ENCODE assay signal across 8 cellular contexts in genomic region chr1:220786057-220786336, GRCh38. TPM values are rescaled to one million over a fixed set of nuclear protein-coding genes. Genes with fewer than 3 reads are reported as not detected.
DNase-seq lines count a peak whose midpoint lies in the region; ATAC-seq and TF ChIP-seq lines count a peak whose summit lies in the region.

No MANE protein-coding gene starts in this region.

- H3K27me3 ChIP-seq in neutrophil = no peaks in the 10 kb centered on the region
- H3K27me3 ChIP-seq in naive thymus-derived CD4-positive, alpha-beta T cell (ENCODE audit: control insufficient read depth in 2 of 2, insufficient read depth in 2 of 2, low read length in 2 of 2) = peaks cover 0 to 3% of the 10 kb centered on the region in 2 donors

- H3K27ac Mint-ChIP-seq in endothelial cell (ENCODE audit: unreplicated experiment) = no peak overlapping the region
- H3K27ac Mint-ChIP-seq in naive thymus-derived CD4-positive, alpha-beta T cell = no peak overlapping the region
- H3K27ac Mint-ChIP-seq in activated CD8-positive, alpha-beta T cell treated with anti-CD3 and anti-CD28 coated beads, Interleukin-2, amount 10 ng/mL, durations not matched to agents 7 days and 5 days = no peak overlapping the region

- H3K36me3 Mint-ChIP-seq in endothelial cell (ENCODE audit: low read depth, unreplicated experiment) = no peaks in the 10 kb centered on the region
- H3K36me3 Mint-ChIP-seq in naive thymus-derived CD4-positive, alpha-beta T cell = no peaks in the 10 kb centered on the region
- H3K36me3 Mint-ChIP-seq in activated CD8-positive, alpha-beta T cell treated with anti-CD3 and anti-CD28 coated beads, Interleukin-2, amount 10 ng/mL, durations not matched to agents 7 days and 5 days (ENCODE audit: low read depth) = no peaks in the 10 kb centered on the region

- DNase-seq in endothelial cell (ENCODE audit: low spot score) (no peak), NCI-H748 treated with DMSO at 0.1 percent for 48 hours (lab: John Stamatoyannopoulos, UW) (no peak)
- no peak for DNase-seq in naive thymus-derived CD4-positive, alpha-beta T cell
- DNase-seq in activated CD8-positive, alpha-beta T cell treated with anti-CD3 and anti-CD28 coated beads, Interleukin-2, amount 10 ng/mL, durations not matched to agents 7 days and 5 days = no peak
- no peak for DNase-seq in activated naive CD4-positive, alpha-beta T cell treated with Interleukin-2 at 50 U/mL for 16 hours

- peak overlapping the region; percentile 83 for H3K27ac ChIP-seq in neutrophil
- H3K27ac ChIP-seq in naive thymus-derived CD4-positive, alpha-beta T cell (ENCODE audit: low read depth, low read length) = no peak overlapping the region

- H3K4me1 Mint-ChIP-seq in endothelial cell (ENCODE audit: unreplicated experiment) = no peaks in the 10 kb centered on the region
- peaks cover 0 to 6% (median 0%) of the 10 kb centered on the region in 7 donors for H3K4me1 Mint-ChIP-seq in naive thymus-derived CD4-positive, alpha-beta T cell
- peaks cover 1% of the 10 kb centered on the region for H3K4me1 Mint-ChIP-seq in activated CD8-positive, alpha-beta T cell treated with anti-CD3 and anti-CD28 coated beads, Interleukin-2, amount 10 ng/mL, durations not matched to agents 7 days and 5 days (ENCODE audit: low read depth)

- H3K4me1 ChIP-seq in neutrophil (ENCODE audit: control insufficient read depth in 1 of 2, insufficient read depth in 1 of 2, low read depth in 1 of 2, low read length in 1 of 2) = peaks cover 59 to 62% of the 10 kb centered on the region in 2 experiments
- H3K4me1 ChIP-seq in naive thymus-derived CD4-positive, alpha-beta T cell (ENCODE audit: control insufficient read depth in 2 of 2, insufficient read depth in 2 of 2, low read length in 2 of 2) = no peaks in the 10 kb centered on the region

- intact Hi-C loops in naive thymus-derived CD4-positive, alpha-beta T cell (cut with micrococcal nuclease) = no loop called here

- H3K27me3 Mint-ChIP-seq in endothelial cell (ENCODE audit: unreplicated experiment) = peaks cover 3% of the 10 kb centered on the region
- peaks cover 39 to 80% (median 56%) of the 10 kb centered on the region in 5 donors for H3K27me3 Mint-ChIP-seq in naive thymus-derived CD4-positive, alpha-beta T cell
- peaks cover 52% of the 10 kb centered on the region for H3K27me3 Mint-ChIP-seq in activated CD8-positive, alpha-beta T cell treated with anti-CD3 and anti-CD28 coated beads, Interleukin-2, amount 10 ng/mL, durations not matched to agents 7 days and 5 days (ENCODE audit: low read depth)

- no peaks in the 10 kb centered on the region for H3K36me3 ChIP-seq in neutrophil
- H3K36me3 ChIP-seq in naive thymus-derived CD4-positive, alpha-beta T cell (ENCODE audit: control insufficient read depth in 2 of 3, insufficient read depth in 3 of 3, low read length in 3 of 3) = no peaks in the 10 kb centered on the region

- no peaks in the 10 kb centered on the region for H3K9me3 ChIP-seq in neutrophil
- H3K9me3 ChIP-seq in naive thymus-derived CD4-positive, alpha-beta T cell (ENCODE audit: control insufficient read depth in 2 of 3, low read length in 3 of 3) = no peaks in the 10 kb centered on the region

- peak; percentile 24 for ATAC-seq in GM18502 (IDR thresholded peaks at IDR 0.05; ENCODE audit: poor library complexity, unreplicated experiment)
- ATAC-seq in HG03159 (IDR thresholded peaks at IDR 0.05; ENCODE audit: unreplicated experiment) = peak; percentile 10
- no peak for ATAC-seq in naive thymus-derived CD4-positive, alpha-beta T cell
- no peak for ATAC-seq in activated CD8-positive, alpha-beta T cell treated with anti-CD3 and anti-CD28 coated beads, Interleukin-2, amount 10 ng/mL, durations not matched to agents 7 days and 5 days

- CTCF ChIA-PET in naive thymus-derived CD4-positive, alpha-beta T cell (lab: Charles Lee) = interaction anchor here (0.5 kb wide), 1 partner anchor 104 kb away, joined by 5 read pairs; no protein-coding TSS in a partner anchor
- CTCF ChIA-PET in activated CD8-positive, alpha-beta T cell treated with anti-CD3 and anti-CD28 coated beads, Interleukin-2, amount 10 ng/mL, durations not matched to agents 7 days and 5 days (lab: Charles Lee) = no interaction called here

- POLR2A ChIA-PET in naive thymus-derived CD4-positive, alpha-beta T cell (lab: Charles Lee) = no interaction called here
- POLR2A ChIA-PET in activated CD8-positive, alpha-beta T cell treated with anti-CD3 and anti-CD28 coated beads, Interleukin-2, amount 10 ng/mL, durations not matched to agents 7 days and 5 days (lab: Charles Lee) = interaction anchor here (0.7 kb wide), 1 partner anchor 682 kb away, joined by 3 read pairs; no protein-coding TSS in a partner anchor

- H3K4me3 ChIP-seq in neutrophil (ENCODE audit: low read depth in 1 of 2, low read length in 1 of 2) = peak overlapping the region; percentile 71 to 77
- no peak overlapping the region for H3K4me3 ChIP-seq in naive thymus-derived CD4-positive, alpha-beta T cell (ENCODE audit: low read length)

- TF ChIP-seq CTCF in endothelial cell (IDR thresholded peaks at IDR 0.05; ENCODE audit: unreplicated experiment) (no peak), neutrophil (IDR thresholded peaks at IDR 0.05) (no peak)

- H3K4me3 Mint-ChIP-seq in endothelial cell (ENCODE audit: unreplicated experiment) = peak overlapping the region; percentile 65
- H3K4me3 Mint-ChIP-seq in naive thymus-derived CD4-positive, alpha-beta T cell = peak overlapping the region in 5 of 10 donors; percentile 5 to 72 (median 32)
- no peak overlapping the region for H3K4me3 Mint-ChIP-seq in activated CD8-positive, alpha-beta T cell treated with anti-CD3 and anti-CD28 coated beads, Interleukin-2, amount 10 ng/mL, durations not matched to agents 7 days and 5 days

- H3K9me3 Mint-ChIP-seq in endothelial cell (ENCODE audit: unreplicated experiment) = no peaks in the 10 kb centered on the region
- peaks cover 0 to 2% (median 0%) of the 10 kb centered on the region in 11 donors for H3K9me3 Mint-ChIP-seq in naive thymus-derived CD4-positive, alpha-beta T cell
- no peaks in the 10 kb centered on the region for H3K9me3 Mint-ChIP-seq in activated CD8-positive, alpha-beta T cell treated with anti-CD3 and anti-CD28 coated beads, Interleukin-2, amount 10 ng/mL, durations not matched to agents 7 days and 5 days (ENCODE audit: insufficient read depth)

RNA-seq across cellular contexts. Expression of gene MTARC1, which starts 0.7 kb away (rescaled TPM):
- 2.6 TPM for total RNA-seq in endothelial cell (ENCODE audit: unreplicated experiment)
- 10 to 100 TPM in 1 of 5 experiments, 1 to 10 TPM in 1, not detected in 3; 1.1 to 14.5 TPM for total RNA-seq in naive thymus-derived CD4-positive, alpha-beta T cell
- polyA plus RNA-seq in naive thymus-derived CD4-positive, alpha-beta T cell = not detected
- not detected for total RNA-seq in activated CD8-positive, alpha-beta T cell treated with anti-CD3 and anti-CD28 coated beads, Interleukin-2, amount 10 ng/mL, durations not matched to agents 7 days and 5 days

RNA-seq across cellular contexts. Expression of gene MTARC2, which starts 37.9 kb away (rescaled TPM):
- 3.6 TPM for total RNA-seq in endothelial cell (ENCODE audit: unreplicated experiment)
- 1 to 10 TPM in 1 of 5 experiments, not detected in 4; 1.1 TPM for total RNA-seq in naive thymus-derived CD4-positive, alpha-beta T cell
- polyA plus RNA-seq in naive thymus-derived CD4-positive, alpha-beta T cell = not detected
- total RNA-seq in activated CD8-positive, alpha-beta T cell treated with anti-CD3 and anti-CD28 coated beads, Interleukin-2, amount 10 ng/mL, durations not matched to agents 7 days and 5 days = not detected

Comparison
In these comparisons a context has a peak if more than half of its experiments do, and no peak if none do; other contexts are left out.
1. ATAC-seq: peak in GM18502 (single experiment) and HG03159 (single experiment); none in naive thymus-derived CD4-positive, alpha-beta T cell (single experiment) and activated CD8-positive, alpha-beta T cell treated with anti-CD3 and anti-CD28 coated beads, Interleukin-2, amount 10 ng/mL, durations not matched to agents 7 days and 5 days (single experiment).